8 cellular contexts compared by ENCODE assay signal in genomic region chr17:73091770-73092517, GRCh38. TPM values are rescaled to one million over a fixed set of nuclear protein-coding genes. Genes with fewer than 3 reads are reported as not detected.
DNase-seq lines count a peak whose midpoint lies in the region; ATAC-seq, FAIRE-seq and TF ChIP-seq lines count a peak whose summit lies in the region.

No MANE protein-coding gene starts in this region.

- no peaks in the 10 kb centered on the region for H3K27me3 ChIP-seq in GM12878 (replicated peaks in 1 of 2; ENCODE audit: control insufficient read depth in 2 of 2, insufficient read depth in 2 of 2, low read length in 1 of 2)
- H3K27me3 ChIP-seq in iPS-20b (ENCODE audit: insufficient read depth, low read length): no peaks in the 10 kb centered on the region
- H3K27me3 ChIP-seq in skeletal muscle satellite cell (ENCODE audit: control insufficient read depth, insufficient read depth, low read length): peaks cover 18% of the 10 kb centered on the region

- peaks cover 15% of the 10 kb centered on the region for H3K79me2 ChIP-seq in GM12878 (ENCODE audit: control insufficient read depth, insufficient read depth, low read length)

- H3K4me3 ChIP-seq in GM12878 (peak overlapping the region; percentile 99), iPS-20b (ENCODE audit: low read length) (peak overlapping the region; percentile 83), skeletal muscle satellite cell (ENCODE audit: low read length) (peak overlapping the region; percentile 83)

- H4K20me1 ChIP-seq in GM12878 (ENCODE audit: control insufficient read depth, insufficient read depth): no peaks in the 10 kb centered on the region

- no peaks in the 10 kb centered on the region for H3K9me3 ChIP-seq in GM12878 (replicated peaks; ENCODE audit: control insufficient read depth, insufficient read depth, low read length)
- H3K9me3 ChIP-seq in iPS-20b (ENCODE audit: insufficient read depth, low read depth, low read length): no peaks in the 10 kb centered on the region
- H3K9me3 ChIP-seq in skeletal muscle satellite cell (replicated peaks; ENCODE audit: low read length): no peaks in the 10 kb centered on the region

- H3K9ac ChIP-seq in GM12878 (ENCODE audit: control insufficient read depth, insufficient read depth, low read length) (peak overlapping the region; percentile 72), iPS-20b (ENCODE audit: low read depth, low read length) (peak overlapping the region; percentile 67; the same call in 1 of the 2 replicates), skeletal muscle satellite cell (ENCODE audit: low read depth, low read length) (peak overlapping the region; percentile 74)

- ATAC-seq in GM12878 (peak; percentile 57), GM19324 (IDR thresholded peaks at IDR 0.05; ENCODE audit: low FRiP score, unreplicated experiment) (no peak)

- intact Hi-C loops in GM12878 (cut with micrococcal nuclease; ENCODE audit: unreplicated experiment): loop anchor here (5.0 kb wide), 2 partner anchors 65 to 365 kb away; no protein-coding TSS in a partner anchor

- BruUV-seq in GM12878 (replicated peaks; lab: Mats Ljungman, UMichigan): TSS peak; percentile 75

- H3K4me1 ChIP-seq in GM12878 (ENCODE audit: control insufficient read depth, insufficient read depth, low read length) (peaks cover 7% of the 10 kb centered on the region; the same call in 1 of the 2 replicates), iPS-20b (ENCODE audit: insufficient read depth, low read length) (peaks cover 12% of the 10 kb centered on the region; the same call in 1 of the 2 replicates), skeletal muscle satellite cell (ENCODE audit: control insufficient read depth, insufficient read depth, low read length) (peaks cover 15% of the 10 kb centered on the region)

- DNase-seq in NCI-H2107 treated with DMSO at 0.1 percent for 48 hours (lab: John Stamatoyannopoulos, UW; ENCODE audit: unreplicated experiment): peak; percentile 20
- DNase-seq in NCI-H2107 (lab: John Stamatoyannopoulos, UW): no peak
- DNase-seq in H54 (ENCODE audit: insufficient read length, low spot score): peak; percentile 81
- DNase-seq in NCI-H510A treated with DMSO at 0.1 percent for 48 hours (lab: John Stamatoyannopoulos, UW): peak; percentile 72
- no peak for DNase-seq in GM12878 (ENCODE audit: low read depth, low spot score)

- H3K36me3 ChIP-seq in GM12878 (ENCODE audit: control insufficient read depth in 2 of 2, insufficient read depth in 2 of 2, low read length in 1 of 2) (peaks cover 0 to 9% of the 10 kb centered on the region in 2 experiments; a peak in 1 of 4 replicates), iPS-20b (ENCODE audit: insufficient read depth, low read depth, low read length) (peaks cover 8% of the 10 kb centered on the region; the same call in 1 of the 2 replicates), skeletal muscle satellite cell (ENCODE audit: insufficient read depth, low read length) (no peaks in the 10 kb centered on the region)

- no peak for TF ChIP-seq CTCF in GM12878 (IDR thresholded peaks at IDR 0.05 in 2 of 3, conservative IDR thresholded peaks at IDR 0.05 in 1 of 3; ENCODE audit: control insufficient read depth in 2 of 3, extremely low read depth in 1 of 3, insufficient read depth in 1 of 3, low read depth in 3 of 3, low read length in 3 of 3)

- peak overlapping the region; percentile 95 for H2AFZ ChIP-seq in GM12878 (ENCODE audit: control insufficient read depth, low read depth, low read length)

- H3K4me2 ChIP-seq in GM12878 (ENCODE audit: control insufficient read depth, insufficient read depth) (peak overlapping the region; percentile 95), skeletal muscle satellite cell (ENCODE audit: low read length) (peak overlapping the region; percentile 91)

- FAIRE-seq in H54 (lab: Jason Lieb, UNC) (no peak), GM12878 (lab: Jason Lieb, UNC) (peak; percentile 70)

- H3K27ac ChIP-seq in GM12878 (ENCODE audit: control insufficient read depth, insufficient read depth) (peak overlapping the region; percentile 68), iPS-20b (ENCODE audit: low read length) (no peak overlapping the region)

- SMC1A ChIA-PET in GM12878 (lab: Charles Lee; ENCODE audit: uncharacterized antibody, unreplicated experiment): interaction anchor here (1.0 to 1.3 kb wide), 3 partner anchors 23 to 365 kb away, joined by 3 to 4 read pairs (median 3); no protein-coding TSS in a partner anchor

- in situ Hi-C loops in GM12878 (cut with MboI): no loop called here

- RAD21 ChIA-PET in GM12878 (lab: Charles Lee; ENCODE audit: unreplicated experiment): interaction anchor here (0.9 to 2.0 kb wide), 5 partner anchors 65 to 364 kb away, joined by 3 to 6 read pairs (median 4); partner anchors contain the start of gene SSTR2

- TF ChIP-seq EP300 in GM12878 (IDR thresholded peaks at IDR 0.05; ENCODE audit: borderline replicate concordance in 1 of 2, control insufficient read depth in 1 of 2, low read depth in 2 of 2, low read length in 2 of 2): no peak

- CTCF ChIA-PET in GM12878 (lab: Yijun Ruan, JAX): interaction anchor here (0.6 to 2.4 kb wide), 5 partner anchors 11 to 165 kb away, joined by 3 to 14 read pairs (median 4); no protein-coding TSS in a partner anchor

- POLR2A ChIA-PET in GM12878 (lab: Charles Lee): interaction anchor here (1.4 kb wide), 1 partner anchor 227 kb away, joined by 3 read pairs; no protein-coding TSS in a partner anchor

- 4% methylated on average over 15 of the region's 20 CpGs for WGBS in GM12878 (ENCODE audit: insufficient coverage, insufficient replicate concordance, low lambda C conversion rate, missing lambda C conversion rate)

- no peak for TF ChIP-seq POLR2A in H54 (IDR thresholded peaks at IDR 0.05; ENCODE audit: low read depth, low read length)
- no peak for TF ChIP-seq POLR2A in GM12878 (IDR thresholded peaks at IDR 0.05; ENCODE audit: low read depth, low read length)

- TF ChIP-seq RAD21 in GM12878 (IDR thresholded peaks at IDR 0.05; ENCODE audit: insufficient read depth, low read depth, low read length): no peak

TF ChIP-seq in GM12878, 131 proteins besides CTCF, POLR2A, EP300 and RAD21:
- TF ChIP-seq DPF2 (IDR thresholded peaks at IDR 0.05) (0 out of 2 replicates have a peak, but pooled peaks have one; percentile 4), TARDBP (IDR thresholded peaks at IDR 0.05; ENCODE audit: borderline replicate concordance) (no peak)

RNA-seq across cellular contexts. Expression of gene SLC39A11, which starts 0.5 kb away (rescaled TPM):
- total RNA-seq in GM12878 (2013; cell fraction: nucleolus; rRNA removed): 72.4 and 88.7 TPM in 2 replicates
- total RNA-seq in GM12878 (2014; rRNA removed) (14.1 and 14.2 TPM in 2 replicates), GM12878 (2014; rRNA removed; fragmentation: Illumina TruSeq; extraction: Trizol) (13.9 and 15.2 TPM in 2 replicates), GM12878 (2021) (22.1 and 23.8 TPM in 2 replicates)
- 9.2 TPM for polyA plus RNA-seq in GM12878 (2011; ENCODE audit: low read depth)
- polyA plus RNA-seq in GM12878 (2011; rRNA removed) (12.3 and 13.6 TPM in 2 replicates), GM12878 (2014; fragmentation: Illumina TruSeq; extraction: Trizol) (8.2 and 10.9 TPM in 2 replicates), GM12878 (2014; fragmentation: Nextera tagmentation; extraction: Ambion mirVana) (10 to 100 TPM in 1 of 2 experiments, 1 to 10 TPM in 1; 8.6 to 11.7 TPM), GM12878 (2014; rRNA removed) (10.6 and 16.6 TPM in 2 replicates), GM12878 (2016; fragmentation: Nextera tagmentation; extraction: Ambion mirVana) (10 to 100 TPM; 16.3 to 18.6 TPM)
- polyA plus RNA-seq in GM12878 (2011; cell fraction: cytosol; rRNA removed): 15.3 and 17.4 TPM in 2 replicates
- polyA plus RNA-seq in GM12878 (2011; cell fraction: nucleus; rRNA removed): 11.4 and 19.5 TPM in 2 replicates
- polyA plus RNA-seq in GM12878 (2012): 8.4 and 11.3 TPM in 2 replicates
- polyA minus RNA-seq in GM12878 (2011; rRNA and poly(A)+ RNA removed): 35.9 and 58.5 TPM in 2 replicates
- polyA minus RNA-seq in GM12878 (2011; cell fraction: cytosol; rRNA and poly(A)+ RNA removed): 5.3 and 9.4 TPM in 2 replicates
- 27.7 and 63.9 TPM in 2 replicates for polyA minus RNA-seq in GM12878 (2011; cell fraction: nucleus; rRNA and poly(A)+ RNA removed)
- 11.2 and 15.7 TPM in 2 replicates for total RNA-seq in skeletal muscle satellite cell (2012; rRNA removed)

Comparison
In these comparisons a context has a peak if more than half of its experiments do, and no peak if none do; other contexts are left out.
1. DNase-seq: peak in NCI-H2107 treated with DMSO at 0.1 percent for 48 hours (single experiment), H54 (single experiment) and NCI-H510A treated with DMSO at 0.1 percent for 48 hours (single experiment); none in NCI-H2107 (single experiment) and GM12878 (single experiment).
2. Peak in every context shown above with its lines, with median percentiles within 50 percentile points of each other: H3K4me3 ChIP-seq and H3K9ac ChIP-seq.